In the genomic region with DNA sequence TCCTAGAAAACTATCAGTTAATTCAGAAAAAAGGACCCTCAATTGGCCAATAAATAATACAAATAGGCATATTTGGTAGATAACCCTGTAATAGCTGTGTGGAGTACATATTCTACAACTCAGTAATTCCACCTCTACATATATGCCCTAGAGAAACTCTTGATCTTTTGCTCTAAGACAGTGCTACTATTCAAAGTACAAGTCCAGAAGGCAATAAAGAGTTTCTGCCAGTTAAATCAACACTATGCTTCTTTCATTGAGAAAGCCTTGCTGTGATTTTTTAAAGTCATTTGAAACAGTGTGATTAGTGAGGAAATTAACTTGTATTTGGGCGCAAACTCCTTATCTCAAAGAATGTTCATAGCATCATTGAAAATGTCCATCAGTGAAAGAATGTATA, we compare ENCODE assay signal across 21 cellular contexts.
DNase-seq lines count a peak whose midpoint lies in the region; ATAC-seq, FAIRE-seq and TF ChIP-seq lines count a peak whose summit lies in the region.
"Had no signal": no experiment of that assay in that cellular context is flagged by ENCODE, and none has a peak within 500 bp of the region (broad histone marks: within the 10 kb centered on the region; RNA-seq: fewer than 3 reads in every experiment).

No MANE protein-coding gene starts in this region.

- intact Hi-C loops in HepG2 (cut with micrococcal nuclease; ENCODE audit: unreplicated experiment), result no loop called here

- CTCF ChIA-PET in HepG2 (lab: Yijun Ruan, JAX; ENCODE audit: low intra/inter-chr PET ratio, low total read pairs), result no interaction called here

- no peak for TF ChIP-seq POLR2A in HepG2 (IDR thresholded peaks at IDR 0.05; ENCODE audit: insufficient read depth in 1 of 2, low read depth in 2 of 2, low read length in 2 of 2)

- TF ChIP-seq CTCF in HepG2 (CRISPR knock-in tag; IDR thresholded peaks at IDR 0.05), result no peak
- no peak for TF ChIP-seq CTCF in GM10266 (IDR thresholded peaks at IDR 0.05; ENCODE audit: control insufficient read depth, insufficient read depth, low read depth, missing control alignments)

- no peak overlapping the region for H2AFZ ChIP-seq in HepG2 (ENCODE audit: low read length)

- no peak overlapping the region for H3K4me3 ChIP-seq in HepG2 (replicated peaks in 1 of 3; ENCODE audit: insufficient read depth in 1 of 3, low read depth in 2 of 3, low read length in 3 of 3)
- H3K4me3 ChIP-seq: A549; BLaER1 treated with 17β-estradiol and CSF1 and Interleukin-3, amounts not matched to agents 10 nM and 100 nM had no signal

- no peaks in the 10 kb centered on the region for H3K79me2 ChIP-seq in HepG2 (ENCODE audit: insufficient read depth, low read length)

- H3K36me3 ChIP-seq in HepG2 (replicated peaks in 1 of 2; ENCODE audit: control insufficient read depth in 1 of 2, insufficient read depth in 2 of 2, low read length in 2 of 2), result peaks cover 3 to 17% of the 10 kb centered on the region in 2 experiments; a peak in 2 of 5 replicates

- no peak for ATAC-seq in HepG2
- ATAC-seq: A549; CD8-positive, alpha-beta T cell had no signal

- 100% methylated on average over 1 of the region's 1 CpG for WGBS in HepG2 (ENCODE audit: low lambda C conversion rate)

- POLR2A ChIA-PET in HepG2 (lab: Yijun Ruan, JAX), result no interaction called here

- TF ChIP-seq RAD21 in HepG2 (CRISPR knock-in tag; IDR thresholded peaks at IDR 0.05), result no peak

- in situ Hi-C loops in SK-MEL-5 (cut with HindIII; ENCODE audit: low pct_unique_long_range_greater_than_20kb, low sequenced_read_pairs) (no loop called here), HepG2 (cut with HindIII; ENCODE audit: extremely low pct_ligation_motif_present, low pct_unique_long_range_greater_than_20kb) (no loop called here)

- no peak for FAIRE-seq in HepG2 (lab: Jason Lieb, UNC)
- FAIRE-seq: GM19239 had no signal

- H3K9ac ChIP-seq in HepG2 (ENCODE audit: insufficient read depth, low read depth, low read length), result no peak overlapping the region
- H3K9ac ChIP-seq: BLaER1 treated with 17β-estradiol and CSF1 and Interleukin-3, amounts not matched to agents 10 nM and 100 nM had no signal

- no peaks in the 10 kb centered on the region for H3K9me3 ChIP-seq in HepG2 (ENCODE audit: low read length)
- H3K9me3 ChIP-seq: A549 had no signal

- no peak for TF ChIP-seq EP300 in HepG2 (IDR thresholded peaks at IDR 0.05; ENCODE audit: low read depth in 2 of 2, low read length in 2 of 2)
- TF ChIP-seq EP300 in HepG2 (CRISPR knock-in tag; IDR thresholded peaks at IDR 0.05; ENCODE audit: borderline replicate concordance), result no peak

- DNase-seq in COLO829 (ENCODE audit: low spot score) (peak; percentile 23), SK-MEL-5 (ENCODE audit: low read depth, low spot score) (peak; percentile 95), foreskin melanocyte (peak; percentile 82), HepG2 (ENCODE audit: low spot score) (no peak), GM10266 (ENCODE audit: extremely low spot score) (no peak), NCI-H1048 (lab: John Stamatoyannopoulos, UW) (no peak)
- DNase-seq: AML-193; CD4-positive, alpha-beta T cell; CD8-positive, alpha-beta T cell; COR-L47; DMS 273 treated with DMSO at 0.1 percent for 48 hours; DMS153; DMS53; DMS79; DND-41; EL had no signal

- H4K20me1 ChIP-seq in HepG2 (ENCODE audit: insufficient read depth, low read length), result no peaks in the 10 kb centered on the region

- H3K27me3 ChIP-seq in HepG2 (ENCODE audit: control insufficient read depth in 1 of 2, insufficient read depth in 2 of 2, low read length in 2 of 2), result no peaks in the 10 kb centered on the region
- H3K27me3 ChIP-seq: BLaER1 treated with 17β-estradiol and CSF1 and Interleukin-3, amounts not matched to agents 10 nM and 100 nM had no signal

- no peak overlapping the region for H3K27ac ChIP-seq in HepG2 (ENCODE audit: extremely low read length, insufficient read depth, low read length)
- H3K27ac ChIP-seq: 22Rv1; A549; BLaER1 treated with 17β-estradiol and CSF1 and Interleukin-3, amounts not matched to agents 10 nM and 100 nM; C4-2B had no signal

- BruUV-seq in HepG2 (replicated peaks; lab: Mats Ljungman, UMichigan), result no TSS peak

- H3K4me2 ChIP-seq in HepG2 (ENCODE audit: low read depth, low read length), result no peak overlapping the region
- H3K4me2 ChIP-seq: A549; BLaER1 treated with 17β-estradiol and CSF1 and Interleukin-3, amounts not matched to agents 10 nM and 100 nM had no signal

- no peaks in the 10 kb centered on the region for H3K4me1 ChIP-seq in HepG2 (ENCODE audit: insufficient read depth, low read length)
- H3K4me1 ChIP-seq: A549 had no signal

TF ChIP-seq in HepG2, 621 proteins besides CTCF, POLR2A, EP300 and RAD21:
- no peak for TF ChIP-seq MYNN (CRISPR knock-in tag; IDR thresholded peaks at IDR 0.05; ENCODE audit: low read depth)
- no peak for TF ChIP-seq ZSCAN25 (CRISPR knock-in tag; IDR thresholded peaks at IDR 0.05)
- no peak for TF ChIP-seq BRCA1 (CRISPR knock-in tag; IDR thresholded peaks at IDR 0.05)
- TF ChIP-seq ZNF598 (CRISPR knock-in tag; IDR thresholded peaks at IDR 0.05; ENCODE audit: borderline replicate concordance), result no peak
- no peak for TF ChIP-seq NFYB (CRISPR knock-in tag; IDR thresholded peaks at IDR 0.05)
- no peak for TF ChIP-seq ELF4 (CRISPR knock-in tag; IDR thresholded peaks at IDR 0.05; ENCODE audit: borderline replicate concordance)
- TF ChIP-seq, protein P1, sequence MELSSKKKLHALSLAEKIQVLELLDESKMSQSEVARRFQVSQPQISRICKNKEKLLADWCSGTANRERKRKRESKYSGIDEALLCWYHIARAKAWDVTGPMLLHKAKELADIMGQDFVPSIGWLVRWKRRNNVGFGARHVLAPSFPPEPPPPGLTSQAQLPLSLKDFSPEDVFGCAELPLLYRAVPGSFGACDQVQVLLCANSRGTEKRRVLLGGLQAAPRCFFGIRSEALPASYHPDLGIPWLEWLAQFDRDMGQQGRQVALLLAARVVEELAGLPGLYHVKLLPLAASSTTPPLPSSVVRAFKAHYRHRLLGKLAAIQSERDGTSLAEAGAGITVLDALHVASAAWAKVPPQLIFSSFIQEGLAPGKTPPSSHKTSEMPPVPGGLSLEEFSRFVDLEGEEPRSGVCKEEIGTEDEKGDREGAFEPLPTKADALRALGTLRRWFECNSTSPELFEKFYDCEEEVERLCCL (CRISPR knock-in tag; IDR thresholded peaks at IDR 0.05; ENCODE audit: borderline replicate concordance), result no peak
- TF ChIP-seq ZBTB7B (CRISPR knock-in tag; IDR thresholded peaks at IDR 0.05), result no peak
- no peak for TF ChIP-seq PAF1 (CRISPR knock-in tag; IDR thresholded peaks at IDR 0.05)
- TF ChIP-seq ZNF781 (CRISPR knock-in tag; IDR thresholded peaks at IDR 0.05; ENCODE audit: borderline replicate concordance, not compliant biosample characterization), result no peak
- TF ChIP-seq HOXD1 (CRISPR knock-in tag; IDR thresholded peaks at IDR 0.05), result no peak
- TF ChIP-seq, protein P2, sequence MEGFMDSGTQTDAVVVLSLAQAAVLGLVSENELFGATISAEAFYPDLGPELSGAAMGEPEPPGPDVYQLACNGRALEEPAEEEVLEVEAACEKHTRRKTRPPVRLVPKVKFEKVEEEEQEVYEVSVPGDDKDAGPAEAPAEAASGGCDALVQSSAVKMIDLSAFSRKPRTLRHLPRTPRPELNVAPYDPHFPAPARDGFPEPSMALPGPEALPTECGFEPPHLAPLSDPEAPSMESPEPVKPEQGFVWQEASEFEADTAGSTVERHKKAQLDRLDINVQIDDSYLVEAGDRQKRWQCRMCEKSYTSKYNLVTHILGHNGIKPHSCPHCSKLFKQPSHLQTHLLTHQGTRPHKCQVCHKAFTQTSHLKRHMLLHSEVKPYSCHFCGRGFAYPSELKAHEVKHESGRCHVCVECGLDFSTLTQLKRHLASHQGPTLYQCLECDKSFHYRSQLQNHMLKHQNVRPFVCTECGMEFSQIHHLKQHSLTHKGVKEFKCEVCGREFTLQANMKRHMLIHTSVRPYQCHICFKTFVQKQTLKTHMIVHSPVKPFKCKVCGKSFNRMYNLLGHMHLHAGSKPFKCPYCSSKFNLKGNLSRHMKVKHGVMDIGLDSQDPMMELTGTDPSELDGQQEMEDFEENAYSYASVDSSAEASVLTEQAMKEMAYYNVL (CRISPR knock-in tag; IDR thresholded peaks at IDR 0.05; ENCODE audit: borderline replicate concordance), result no peak
- no peak for TF ChIP-seq ATF7-NPFF (CRISPR knock-in tag; IDR thresholded peaks at IDR 0.05; ENCODE audit: low read depth)
- TF ChIP-seq ZNF83 (CRISPR knock-in tag; IDR thresholded peaks at IDR 0.05; ENCODE audit: borderline replicate concordance), result no peak
- TF ChIP-seq CENPX (CRISPR knock-in tag; IDR thresholded peaks at IDR 0.05), result no peak
- TF ChIP-seq, protein P3, sequence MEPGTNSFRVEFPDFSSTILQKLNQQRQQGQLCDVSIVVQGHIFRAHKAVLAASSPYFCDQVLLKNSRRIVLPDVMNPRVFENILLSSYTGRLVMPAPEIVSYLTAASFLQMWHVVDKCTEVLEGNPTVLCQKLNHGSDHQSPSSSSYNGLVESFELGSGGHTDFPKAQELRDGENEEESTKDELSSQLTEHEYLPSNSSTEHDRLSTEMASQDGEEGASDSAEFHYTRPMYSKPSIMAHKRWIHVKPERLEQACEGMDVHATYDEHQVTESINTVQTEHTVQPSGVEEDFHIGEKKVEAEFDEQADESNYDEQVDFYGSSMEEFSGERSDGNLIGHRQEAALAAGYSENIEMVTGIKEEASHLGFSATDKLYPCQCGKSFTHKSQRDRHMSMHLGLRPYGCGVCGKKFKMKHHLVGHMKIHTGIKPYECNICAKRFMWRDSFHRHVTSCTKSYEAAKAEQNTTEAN (CRISPR knock-in tag; conservative IDR thresholded peaks at IDR 0.05), result no peak

Comparison
In these comparisons a context has a peak if more than half of its experiments do, and no peak if none do; other contexts are left out.
1. DNase-seq: peak in COLO829 (single experiment), SK-MEL-5 (single experiment) and foreskin melanocyte (single experiment); none in HepG2 (single experiment), GM10266 (single experiment) and NCI-H1048 (single experiment).